ENCODE assay signal across 2 cellular contexts in the genomic region with DNA sequence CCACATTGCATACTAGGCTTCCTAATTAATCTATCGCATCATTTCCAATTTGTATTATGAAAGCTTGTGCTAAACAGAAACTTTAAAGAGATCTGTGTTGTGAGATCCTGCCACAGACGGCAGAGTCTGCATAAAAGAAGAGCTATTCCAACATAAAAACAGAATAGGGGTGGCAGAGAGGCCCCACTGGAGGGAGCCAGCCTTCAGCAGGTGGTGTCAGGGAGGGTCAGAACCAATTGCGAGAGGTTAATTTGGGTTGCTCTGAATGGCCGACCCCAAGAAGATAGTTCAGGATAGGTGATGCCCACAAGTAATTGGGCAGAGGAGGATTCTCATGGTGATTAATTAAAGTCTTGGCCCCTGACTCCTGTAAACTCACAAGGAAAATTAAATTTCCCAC.
TF ChIP-seq lines count a peak whose summit lies in the region.

No MANE protein-coding gene starts in this region.

TF ChIP-seq in GM23338, 12 proteins besides CTCF, POLR2A, EP300 and RAD21 (continued from another document):
- TF ChIP-seq REST (IDR thresholded peaks at IDR 0.05; ENCODE audit: unreplicated experiment) (no peak), JUNB (IDR thresholded peaks at IDR 0.05; ENCODE audit: unreplicated experiment) (no peak), ZNF114 (CRISPR knock-in tag; IDR thresholded peaks at IDR 0.05) (no peak), POLR2AphosphoS5 (IDR thresholded peaks at IDR 0.05; ENCODE audit: low read depth) (no peak)

TF ChIP-seq in WTC11, 78 proteins besides CTCF, POLR2A, EP300 and RAD21 (continued from another document):
- TF ChIP-seq, protein P1, sequence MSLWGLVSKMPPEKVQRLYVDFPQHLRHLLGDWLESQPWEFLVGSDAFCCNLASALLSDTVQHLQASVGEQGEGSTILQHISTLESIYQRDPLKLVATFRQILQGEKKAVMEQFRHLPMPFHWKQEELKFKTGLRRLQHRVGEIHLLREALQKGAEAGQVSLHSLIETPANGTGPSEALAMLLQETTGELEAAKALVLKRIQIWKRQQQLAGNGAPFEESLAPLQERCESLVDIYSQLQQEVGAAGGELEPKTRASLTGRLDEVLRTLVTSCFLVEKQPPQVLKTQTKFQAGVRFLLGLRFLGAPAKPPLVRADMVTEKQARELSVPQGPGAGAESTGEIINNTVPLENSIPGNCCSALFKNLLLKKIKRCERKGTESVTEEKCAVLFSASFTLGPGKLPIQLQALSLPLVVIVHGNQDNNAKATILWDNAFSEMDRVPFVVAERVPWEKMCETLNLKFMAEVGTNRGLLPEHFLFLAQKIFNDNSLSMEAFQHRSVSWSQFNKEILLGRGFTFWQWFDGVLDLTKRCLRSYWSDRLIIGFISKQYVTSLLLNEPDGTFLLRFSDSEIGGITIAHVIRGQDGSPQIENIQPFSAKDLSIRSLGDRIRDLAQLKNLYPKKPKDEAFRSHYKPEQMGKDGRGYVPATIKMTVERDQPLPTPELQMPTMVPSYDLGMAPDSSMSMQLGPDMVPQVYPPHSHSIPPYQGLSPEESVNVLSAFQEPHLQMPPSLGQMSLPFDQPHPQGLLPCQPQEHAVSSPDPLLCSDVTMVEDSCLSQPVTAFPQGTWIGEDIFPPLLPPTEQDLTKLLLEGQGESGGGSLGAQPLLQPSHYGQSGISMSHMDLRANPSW (CRISPR knock-in tag; conservative IDR thresholded peaks at IDR 0.05; ENCODE audit: low read depth) = no peak
- no peak for TF ChIP-seq SMAD3 (CRISPR knock-in tag; IDR thresholded peaks at IDR 0.05; ENCODE audit: borderline replicate concordance)
- no peak for TF ChIP-seq ZNF396 (CRISPR knock-in tag; IDR thresholded peaks at IDR 0.05; ENCODE audit: borderline replicate concordance)
- no peak for TF ChIP-seq JAZF1 (CRISPR knock-in tag; IDR thresholded peaks at IDR 0.05)
- TF ChIP-seq, protein P2, sequence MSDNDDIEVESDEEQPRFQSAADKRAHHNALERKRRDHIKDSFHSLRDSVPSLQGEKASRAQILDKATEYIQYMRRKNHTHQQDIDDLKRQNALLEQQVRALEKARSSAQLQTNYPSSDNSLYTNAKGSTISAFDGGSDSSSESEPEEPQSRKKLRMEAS (CRISPR knock-in tag; IDR thresholded peaks at IDR 0.05) = no peak
- TF ChIP-seq ELF4 (CRISPR knock-in tag; IDR thresholded peaks at IDR 0.05; ENCODE audit: low read depth) = no peak
- no peak for TF ChIP-seq CREM (CRISPR knock-in tag; IDR thresholded peaks at IDR 0.05)
